ENCODE assay signal across 25 cellular contexts in genomic region chr11:73653996-73654395, GRCh38.
"Had no signal": no experiment of that assay in that cellular context is flagged by ENCODE, and none has a peak within 500 bp of the region (broad histone marks: within the 10 kb centered on the region; RNA-seq: fewer than 3 reads in every experiment).

No MANE protein-coding gene starts in this region.

- H3K36me3 ChIP-seq: cardiac muscle cell, gastroesophageal sphincter, neural progenitor cell, vagina had no signal

- H3K27me3 ChIP-seq: body of pancreas, cardiac muscle cell, gastroesophageal sphincter, neural progenitor cell, tibial artery, vagina had no signal

- H3K27ac ChIP-seq: body of pancreas, cardiac muscle cell, gastroesophageal sphincter, neural progenitor cell, tibial artery, vagina had no signal

- ATAC-seq: body of pancreas; effector memory CD8-positive, alpha-beta T cell; esophagus mucosa; gastroesophageal sphincter; naive thymus-derived CD4-positive, alpha-beta T cell; stimulated activated naive CD8-positive, alpha-beta T cell treated with anti-CD3 and anti-CD28 coated beads, Interleukin-15, Interleukin-2, amounts not matched to agents 100 U/mL and 50 U/mL, for 24 hours had no signal

- DNase-seq: activated CD4-positive, alpha-beta T cell treated with anti-CD3 and anti-CD28 coated beads, Interleukin-2, amount 50 U/mL, for 4 hours; activated CD8-positive, alpha-beta memory T cell treated with anti-CD3 and anti-CD28 coated beads, Interleukin-2, amount 50 U/mL, for 48 hours; activated effector memory CD4-positive, alpha-beta T cell treated with Interleukin-2 at 50 U/mL for 16 hours; activated naive CD4-positive, alpha-beta T cell treated with anti-CD3 and anti-CD28 coated beads for 36 hours; activated T-cell treated with anti-CD3 and anti-CD28 coated beads, Interleukin-2, amount 50 U/mL, for 48 hours; anterior cingulate cortex; body of pancreas; effector memory CD8-positive, alpha-beta T cell; islet precursor cell; left colon; naive thymus-derived CD4-positive, alpha-beta T cell; retina; stimulated activated CD4-positive, alpha-beta T cell treated with anti-CD3 and anti-CD28 coated beads, Interleukin-12 subunit alpha, Interleukin-12 subunit beta, amount 100 ng/mL, for 4 hours; stimulated activated CD4-positive, alpha-beta T cell treated with anti-CD3 and anti-CD28 coated beads, Interleukin-4, amount 100 ng/mL, for 4 hours; stimulated activated naive CD8-positive, alpha-beta T cell treated with anti-CD3 and anti-CD28 coated beads, Interleukin-15, Interleukin-2, amounts not matched to agents 100 U/mL and 50 U/mL, for 24 hours; T-helper 1 cell; tibial artery had no signal

- H3K4me1 ChIP-seq: tibial artery, vagina had no signal

- H3K4me3 Mint-ChIP-seq: activated naive CD4-positive, alpha-beta T cell treated with anti-CD3 and anti-CD28 coated beads for 36 hours; effector memory CD8-positive, alpha-beta T cell; naive thymus-derived CD4-positive, alpha-beta T cell had no signal

- H3K36me3 Mint-ChIP-seq: neural progenitor cell had no signal

- H3K9me3 Mint-ChIP-seq: activated naive CD4-positive, alpha-beta T cell treated with anti-CD3 and anti-CD28 coated beads for 36 hours; effector memory CD8-positive, alpha-beta T cell; naive thymus-derived CD4-positive, alpha-beta T cell; neural progenitor cell had no signal

- H3K27me3 Mint-ChIP-seq: effector memory CD8-positive, alpha-beta T cell; naive thymus-derived CD4-positive, alpha-beta T cell had no signal

- H3K27ac Mint-ChIP-seq: activated naive CD4-positive, alpha-beta T cell treated with anti-CD3 and anti-CD28 coated beads for 36 hours; effector memory CD8-positive, alpha-beta T cell; neural progenitor cell had no signal

- FAIRE-seq: endothelial cell of umbilical vein, TTC549 had no signal

- H3K4me3 ChIP-seq: body of pancreas, cardiac muscle cell, gastroesophageal sphincter, lung, neural progenitor cell, tibial artery, vagina had no signal

- H3K9me3 ChIP-seq: body of pancreas, gastroesophageal sphincter, tibial artery, vagina had no signal
